In the genomic region with DNA sequence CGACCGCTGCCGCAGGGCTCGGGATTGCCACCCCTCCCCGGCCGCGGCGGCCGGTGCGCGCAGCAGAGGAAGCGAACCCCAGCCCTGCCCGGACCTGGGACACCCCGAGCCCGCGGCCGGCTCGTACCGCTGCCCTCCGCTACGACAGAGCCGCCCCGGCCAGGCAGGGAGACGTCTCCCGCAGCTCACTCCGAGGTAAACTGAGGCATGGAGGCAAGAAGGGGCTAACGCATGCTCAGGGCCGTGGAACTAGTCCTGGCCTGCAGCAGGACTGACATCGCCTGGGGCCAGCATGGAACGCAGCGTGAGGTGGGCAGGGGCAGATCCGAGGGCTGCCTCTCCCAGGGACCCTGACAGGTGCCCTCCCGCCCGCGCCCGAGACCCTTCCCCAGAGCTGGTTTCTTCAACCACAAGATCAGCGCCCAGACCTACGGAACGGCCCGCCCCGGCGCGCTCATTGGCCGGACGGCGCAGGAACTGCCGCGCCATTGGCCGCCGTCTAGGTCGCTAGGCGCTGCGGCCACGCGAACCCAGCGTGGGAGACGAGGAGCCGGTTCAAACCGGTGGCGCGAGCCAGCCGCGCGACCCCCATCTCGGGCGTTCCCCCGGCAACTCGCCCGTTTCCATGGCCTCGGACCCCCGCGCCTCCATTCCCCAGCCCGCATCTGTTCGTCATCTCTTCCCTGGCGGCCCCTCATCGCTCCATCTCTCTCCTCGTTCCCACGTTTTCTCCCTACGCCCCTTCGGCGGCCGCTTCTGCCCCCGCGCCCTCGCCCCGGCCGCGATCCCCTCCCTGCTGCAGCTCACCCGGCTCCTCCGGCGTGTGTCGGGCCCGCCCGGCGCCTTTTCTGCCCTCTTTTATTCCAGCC, we compare ENCODE assay signal across 8 cellular contexts. TPM values are rescaled to one million over a fixed set of nuclear protein-coding genes. Genes with fewer than 3 reads are reported as not detected.
DNase-seq lines count a peak whose midpoint lies in the region; ATAC-seq, FAIRE-seq and TF ChIP-seq lines count a peak whose summit lies in the region.

TSS of gene SLC43A2 (minus strand) at position 848 of the 869 bp plus-strand sequence. CDS start 960 bp downstream, outside the sequence.

- peak within 1 kb of the TSS; percentile 7; the same call in 1 of the 2 replicates for H3K18ac ChIP-seq in IMR-90 (ENCODE audit: low read depth, low read length)

- peak within 1 kb of the TSS; percentile 8; the same call in 1 of the 2 replicates for H2BK120ac ChIP-seq in IMR-90 (ENCODE audit: low read depth, low read length)

- H3K9me1 ChIP-seq in IMR-90 (ENCODE audit: insufficient read depth, low read length), result no peaks in the 10 kb centered on the region

- peaks cover 5% of the 10 kb centered on the region for H3K4me1 ChIP-seq in IMR-90 (ENCODE audit: control insufficient read depth, insufficient read depth, low read length)

- H3K4ac ChIP-seq in IMR-90 (ENCODE audit: low read depth, low read length), result peak within 1 kb of the TSS; percentile 44

- no peaks in the 10 kb centered on the region for H3K9me3 ChIP-seq in IMR-90 (ENCODE audit: control insufficient read depth, insufficient read depth, low read length)

- POLR2A ChIA-PET in IMR-90 (lab: Charles Lee; ENCODE audit: unreplicated experiment), result interaction anchor here (0.5 kb wide), 1 partner anchor 13 kb away, joined by 3 read pairs; no protein-coding TSS in a partner anchor

- 0% methylated on average over 37 of the region's 95 CpGs; no CpG with 5 or more reads in 1 of the 2 experiments for WGBS in IMR-90 (ENCODE audit: extremely low coverage in 2 of 2, insufficient read length in 1 of 2), 2 experiments

- TF ChIP-seq CTCF in IMR-90 (conservative IDR thresholded peaks at IDR 0.05; ENCODE audit: low read depth, low read length), result no peak
- no peak for TF ChIP-seq CTCF in fibroblast of the aortic adventitia (IDR thresholded peaks at IDR 0.05; ENCODE audit: insufficient read depth, low read length)
- no peak for TF ChIP-seq CTCF in natural killer cell (IDR thresholded peaks at IDR 0.05)

- H4K91ac ChIP-seq in IMR-90 (ENCODE audit: insufficient read depth, low read depth, low read length), result peak within 1 kb of the TSS; percentile 47

- no peaks in the 10 kb centered on the region for H4K20me1 ChIP-seq in IMR-90 (ENCODE audit: insufficient read depth, low read length)

- intact Hi-C loops in IMR-90 (cut with micrococcal nuclease) (loop anchor here (5.0 kb wide), 1 partner anchor 36 kb away; no protein-coding TSS in a partner anchor), natural killer cell (cut with micrococcal nuclease) (loop anchor here (2.0 to 5.0 kb wide), 3 partner anchors 21 to 111 kb away; partner anchors contain the start of gene INPP5K)

- H3K36me3 ChIP-seq in IMR-90 (ENCODE audit: control insufficient read depth, insufficient read depth, low read length), result no peaks in the 10 kb centered on the region

- peak within 1 kb of the TSS; percentile 70 to 87; a peak in 3 of 4 replicates for H4K8ac ChIP-seq in IMR-90 (ENCODE audit: low read depth in 2 of 2, low read length in 2 of 2)

- peak within 1 kb of the TSS; percentile 95 to 99 for H3K27ac Mint-ChIP-seq in natural killer cell

- no peaks in the 10 kb centered on the region for H3K79me1 ChIP-seq in IMR-90 (ENCODE audit: low read depth in 1 of 2, low read length in 2 of 2)

- H3K9ac ChIP-seq in IMR-90 (ENCODE audit: low read depth, low read length), result peak within 1 kb of the TSS; percentile 75

- no peak for TF ChIP-seq RAD21 in IMR-90 (IDR thresholded peaks at IDR 0.05; ENCODE audit: low read length)

- peaks cover 16 to 38% of the 10 kb centered on the region in 2 donors for H3K4me1 Mint-ChIP-seq in natural killer cell

- H2BK15ac ChIP-seq in IMR-90 (ENCODE audit: low read depth, low read length), result peak within 1 kb of the TSS; percentile 41; the same call in 1 of the 3 replicates

- peak within 1 kb of the TSS; percentile 98 for H3K4me2 ChIP-seq in IMR-90 (ENCODE audit: low read depth, low read length)

- peak within 1 kb of the TSS; percentile 9 for H3K23ac ChIP-seq in IMR-90 (ENCODE audit: low read depth, low read length)

- peak within 1 kb of the TSS; percentile 65 for H4K5ac ChIP-seq in IMR-90 (ENCODE audit: low read depth, low read length)

- no peak within 1 kb of the TSS for H3K56ac ChIP-seq in IMR-90 (ENCODE audit: extremely low read depth, insufficient read depth, low read length)

- peaks cover 7 to 20% of the 10 kb centered on the region in 2 donors for H3K27me3 Mint-ChIP-seq in natural killer cell (ENCODE audit: low read depth in 2 of 2)

- no TSS peak for BruUV-seq in IMR-90 (replicated peaks; lab: Mats Ljungman, UMichigan)

- H2AK9ac ChIP-seq in IMR-90 (replicated peaks; ENCODE audit: low read depth, low read length, poor library complexity), result peak within 1 kb of the TSS; percentile 67

- H3K4me3 ChIP-seq in IMR-90 (ENCODE audit: insufficient read depth, low read depth, low read length) (peak within 1 kb of the TSS; percentile 71), fibroblast of the aortic adventitia (ENCODE audit: low read depth, low read length) (peak within 1 kb of the TSS; percentile 90)

- CTCF ChIA-PET in IMR-90 (lab: Yijun Ruan, JAX), result interaction anchor here (3.2 kb wide), 1 partner anchor 54 kb away, joined by 23 read pairs; no protein-coding TSS in a partner anchor

- ATAC-seq in GM21423 (IDR thresholded peaks at IDR 0.05; ENCODE audit: unreplicated experiment), result peak; percentile 41
- ATAC-seq in IMR-90 (ENCODE audit: low read depth), result peak; percentile 91
- ATAC-seq in natural killer cell, result peak; percentile 60 to 80 (median 72)

- H3K27me3 ChIP-seq in IMR-90 (ENCODE audit: control insufficient read depth, insufficient read depth, low read length), result peaks cover 11% of the 10 kb centered on the region; the same call in 1 of the 2 replicates

- peak within 1 kb of the TSS; percentile 51 for H2AK5ac ChIP-seq in IMR-90 (ENCODE audit: low read depth, low read length)

- dilution Hi-C loops in IMR-90 (cut with HindIII; ENCODE audit: low sequenced_read_pairs, unreplicated experiment), result no loop called here

- H2BK5ac ChIP-seq in IMR-90 (ENCODE audit: low read depth, low read length, poor library complexity, severe bottlenecking), result peak within 1 kb of the TSS; percentile 38

- FAIRE-seq in RCC 7860 (lab: Jason Lieb, UNC), result no peak

- peak within 1 kb of the TSS; percentile 99 for H3K4me3 Mint-ChIP-seq in natural killer cell

- H3K36me3 Mint-ChIP-seq in natural killer cell, result no peaks in the 10 kb centered on the region

- H3K14ac ChIP-seq in IMR-90 (replicated peaks; ENCODE audit: low read depth, low read length), result peak within 1 kb of the TSS; percentile 33; the same call in 1 of the 2 replicates

- DNase-seq in D341Med (ENCODE audit: low spot score) (peak; percentile 86), IMR-90 (peak; percentile 70), RCC 7860 (ENCODE audit: low spot score) (peak; percentile 36), fibroblast of the aortic adventitia (ENCODE audit: low read depth) (peak; percentile 69), natural killer cell (peak; percentile 81)
- peak; percentile 93 for DNase-seq in activated effector memory CD4-positive, alpha-beta T cell treated with anti-CD3 and anti-CD28 coated beads, Interleukin-2, amount 50 U/mL, for 16 hours
- DNase-seq in stimulated activated naive CD4-positive, alpha-beta T cell treated with Interleukin-2 at 50 U/mL for 16 hours (lab: John Stamatoyannopoulos, UW), result peak; percentile 73

- H2AFZ ChIP-seq in IMR-90 (replicated peaks; ENCODE audit: low read length, poor library complexity), result peak within 1 kb of the TSS; percentile 96

- H3K27ac ChIP-seq in IMR-90 (ENCODE audit: insufficient read depth, low read length), result peak within 1 kb of the TSS; percentile 64

- in situ Hi-C loops in IMR-90 (cut with MboI; ENCODE audit: low sequenced_read_pairs), result no loop called here

- no peak within 1 kb of the TSS for H2BK20ac ChIP-seq in IMR-90 (ENCODE audit: low read depth, low read length)

- no peaks in the 10 kb centered on the region for H3K9me3 Mint-ChIP-seq in natural killer cell

- TF ChIP-seq POLR2A in IMR-90 (IDR thresholded peaks at IDR 0.05; ENCODE audit: low read depth, low read length), result peak; percentile 14; the same call in 1 of the 2 replicates

TF ChIP-seq in IMR-90, 13 proteins besides CTCF, POLR2A, EP300 and RAD21:
- TF ChIP-seq NFE2L2 (IDR thresholded peaks at IDR 0.05; ENCODE audit: low read depth, low read length) (no peak), MXI1 (IDR thresholded peaks at IDR 0.05; ENCODE audit: borderline replicate concordance, low read depth, low read length) (peak; percentile 81; the same call in 1 of the 2 replicates), CHD1 (IDR thresholded peaks at IDR 0.05; ENCODE audit: low read depth, low read length) (no peak)
TF ChIP-seq in IMR-90: peak in this region for 1.

RNA-seq across cellular contexts. Expression of gene SLC43A2, which starts in this region (rescaled TPM):
- 3.3 and 3.8 TPM in 2 replicates for total RNA-seq in IMR-90 (2012; rRNA removed)
- 9.0 and 10.3 TPM in 2 replicates for polyA plus RNA-seq in IMR-90 (2012; rRNA removed)
- polyA plus RNA-seq in IMR-90 (2012; cell fraction: cytosol; rRNA removed), result 6.7 and 12.6 TPM in 2 replicates
- 6.9 and 14.7 TPM in 2 replicates for polyA plus RNA-seq in IMR-90 (2012; cell fraction: nucleus; rRNA removed; ENCODE audit: low replicate concordance)
- 3.0 and 9.3 TPM in 2 replicates for total RNA-seq in fibroblast of the aortic adventitia (ENCODE audit: low replicate concordance)
- total RNA-seq in natural killer cell, result 10 to 100 TPM; 24.5 to 36.0 (median 30.3) TPM

Comparison
In these comparisons a context has a peak if more than half of its experiments do, and no peak if none do; other contexts are left out.
1. Peak in every context shown above with its lines: DNase-seq, ATAC-seq, H3K4me3 ChIP-seq and H3K27ac ChIP-seq.
2. DNase-seq: peak in every context shown above with its lines; median percentile 93 in activated effector memory CD4-positive, alpha-beta T cell treated with anti-CD3 and anti-CD28 coated beads, Interleukin-2, amount 50 U/mL, for 16 hours; 86 in D341Med; 81 in natural killer cell; 73 in stimulated activated naive CD4-positive, alpha-beta T cell treated with Interleukin-2 at 50 U/mL for 16 hours; 70 in IMR-90; 69 in fibroblast of the aortic adventitia; 36 in RCC 7860.
3. ATAC-seq: peak in every context shown above with its lines; median percentile 91 in IMR-90; 72 in natural killer cell; 41 in GM21423.